ENCODE assay signal across 8 cellular contexts in genomic region chr18:58671122-58671940, GRCh38. TPM values are rescaled to one million over a fixed set of nuclear protein-coding genes. Genes with fewer than 3 reads are reported as not detected.
DNase-seq lines count a peak whose midpoint lies in the region; ATAC-seq and TF ChIP-seq lines count a peak whose summit lies in the region.

TSS of gene MALT1 (plus strand) at chr18:58671465. CDS start at chr18:58671644, 179 bp downstream.

- TF ChIP-seq POLR2A in right lobe of liver (IDR thresholded peaks at IDR 0.05) = peak; percentile 98

- TF ChIP-seq CTCF in C4-2B (conservative IDR thresholded peaks at IDR 0.05) (peak; percentile 9; the same call in 1 of the 2 replicates), right lobe of liver (IDR thresholded peaks at IDR 0.05) (no peak)

- DNase-seq in NCI-H774 (lab: John Stamatoyannopoulos, UW) (peak; percentile 82), dermis blood vessel endothelial cell (peak; percentile 90), right lobe of liver (peak; percentile 96 to 98 (median 97))
- peak; percentile 95 for DNase-seq in activated CD4-positive, alpha-beta T cell treated with anti-CD3 and anti-CD28 coated beads, Interleukin-2, amount 50 U/mL, for 4 hours
- DNase-seq in stimulated activated CD4-positive, alpha-beta T cell treated with anti-CD3 and anti-CD28 coated beads, Interleukin-4, amount 100 ng/mL, for 4 hours = peak; percentile 91 to 98

- ATAC-seq in GM19395 (IDR thresholded peaks at IDR 0.05; ENCODE audit: unreplicated experiment) (peak; percentile 78), HG03558 (IDR thresholded peaks at IDR 0.05; ENCODE audit: extremely low read depth, unreplicated experiment) (peak; percentile 57), right lobe of liver (peak; percentile 94 to 99 (median 97))

- H3K9me3 ChIP-seq in right lobe of liver = no peaks in the 10 kb centered on the region

- H3K4me1 ChIP-seq in right lobe of liver = peaks cover 0 to 26% (median 9%) of the 10 kb centered on the region in 4 donors

- peak within 1 kb of the TSS; percentile 62 to 94 (median 77) for H3K4me3 ChIP-seq in right lobe of liver

- no peaks in the 10 kb centered on the region for H3K27me3 ChIP-seq in right lobe of liver

- 0% methylated on average over 3 of the region's 98 CpGs for WGBS in right lobe of liver (ENCODE audit: insufficient coverage, low coverage, low lambda C conversion rate, missing lambda C conversion rate)

- intact Hi-C loops in right lobe of liver (cut with DNase I) = loop anchor here in 1 of 2 donors (10.0 kb wide), 1 partner anchor 137 kb away; no protein-coding TSS in a partner anchor

- no peaks in the 10 kb centered on the region for H3K36me3 ChIP-seq in right lobe of liver

- H3K27ac ChIP-seq in C4-2B (peak within 1 kb of the TSS; percentile 90), right lobe of liver (peak within 1 kb of the TSS; percentile 87 to 98 (median 94))

RNA-seq across cellular contexts. Expression of gene MALT1, which starts in this region (rescaled TPM):
- total RNA-seq in dermis blood vessel endothelial cell (34.5 and 37.1 TPM in 2 replicates), right lobe of liver (10 to 100 TPM in 3 of 6 experiments, 1 to 10 TPM in 3; 9.2 to 16.0 (median 10.2) TPM)

Comparison
In these comparisons a context has a peak if more than half of its experiments do, and no peak if none do; other contexts are left out.
1. Peak in every context shown above with its lines: DNase-seq, ATAC-seq, H3K4me3 ChIP-seq and H3K27ac ChIP-seq.